In the genomic region with DNA sequence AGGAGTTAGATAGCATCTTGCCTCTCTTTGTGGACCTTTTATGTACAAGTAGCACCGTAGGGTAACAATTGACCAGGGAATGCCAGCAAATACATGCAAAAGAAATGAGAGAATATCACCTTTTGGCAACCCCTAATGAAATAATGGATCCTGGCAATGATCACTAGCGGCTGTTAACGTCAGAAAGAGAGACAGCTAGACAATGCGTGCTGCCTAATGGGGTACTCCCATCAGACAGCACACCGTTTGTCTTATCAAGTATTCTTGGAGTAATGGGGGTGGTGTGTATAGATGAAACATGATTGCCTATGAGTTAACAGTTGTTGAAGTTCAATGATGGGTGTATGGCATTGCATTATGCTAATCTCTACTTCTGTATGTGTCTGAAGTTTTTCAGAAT, we compare ENCODE assay signal across 9 cellular contexts. TPM values are rescaled to one million over a fixed set of nuclear protein-coding genes. Genes with fewer than 3 reads are reported as not detected.
DNase-seq lines count a peak whose midpoint lies in the region; ATAC-seq, FAIRE-seq and TF ChIP-seq lines count a peak whose summit lies in the region.
"Had no signal": no experiment of that assay in that cellular context is flagged by ENCODE, and none has a peak within 500 bp of the region (broad histone marks: within the 10 kb centered on the region; RNA-seq: fewer than 3 reads in every experiment).

No MANE protein-coding gene starts in this region.

- H3K4me2 ChIP-seq in astrocyte (ENCODE audit: low read length): peak overlapping the region; percentile 84

- peaks cover under 1 to 8% of the 10 kb centered on the region in 2 donors for H3K36me3 Mint-ChIP-seq in CD4-positive, alpha-beta memory T cell
- H3K36me3 Mint-ChIP-seq in astrocyte (ENCODE audit: low read depth, unreplicated experiment): no peaks in the 10 kb centered on the region
- peaks cover 5% of the 10 kb centered on the region for H3K36me3 Mint-ChIP-seq in nephron (ENCODE audit: low read depth)

- H3K4me1 ChIP-seq in CD4-positive, alpha-beta memory T cell (ENCODE audit: insufficient read depth, low read length): peaks cover 25% of the 10 kb centered on the region
- H3K4me1 ChIP-seq in HUES64 (ENCODE audit: insufficient read depth, low read length) (peaks cover 16% of the 10 kb centered on the region), astrocyte (ENCODE audit: insufficient read depth, low read length) (no peaks in the 10 kb centered on the region)

- H3K9ac ChIP-seq in HUES64 (ENCODE audit: low read depth, low read length) (no peak overlapping the region), astrocyte (ENCODE audit: low read length) (peak overlapping the region; percentile 89)

- ATAC-seq in HG03196 (IDR thresholded peaks at IDR 0.05; ENCODE audit: unreplicated experiment) (no peak), HG03469 (IDR thresholded peaks at IDR 0.05; ENCODE audit: unreplicated experiment) (no peak)

- H3K36me3 ChIP-seq in CD4-positive, alpha-beta memory T cell (ENCODE audit: insufficient read depth, low read length): peaks cover 2% of the 10 kb centered on the region
- H3K36me3 ChIP-seq in HUES64 (ENCODE audit: insufficient read depth, low read length) (no peaks in the 10 kb centered on the region), astrocyte (ENCODE audit: insufficient read depth, low read length) (no peaks in the 10 kb centered on the region)

- DNase-seq in CD4-positive, alpha-beta memory T cell: no peak
- DNase-seq in astrocyte (ENCODE audit: low read depth): no peak
- no peak for DNase-seq in HuH-7.5 (ENCODE audit: low spot score)
- DNase-seq in foreskin melanocyte: no peak

- CTCF ChIA-PET in CD4-positive, alpha-beta memory T cell (lab: Charles Lee; ENCODE audit: partially characterized antibody): no interaction called here

- H3K4me1 Mint-ChIP-seq in CD4-positive, alpha-beta memory T cell: peaks cover 18 to 29% (median 22%) of the 10 kb centered on the region in 4 donors
- H3K4me1 Mint-ChIP-seq in astrocyte (ENCODE audit: low read depth, unreplicated experiment) (peaks cover 4% of the 10 kb centered on the region), nephron (peaks cover 16% of the 10 kb centered on the region)

- no peaks in the 10 kb centered on the region for H3K9me3 ChIP-seq in CD4-positive, alpha-beta memory T cell (ENCODE audit: control insufficient read depth in 1 of 2, low read length in 2 of 2)
- H3K9me3 ChIP-seq in HUES64 (ENCODE audit: insufficient read depth, low read depth, low read length) (no peaks in the 10 kb centered on the region), astrocyte (ENCODE audit: insufficient read depth, low read depth, low read length) (no peaks in the 10 kb centered on the region)

- H3K4me3 ChIP-seq in CD4-positive, alpha-beta memory T cell (ENCODE audit: low read length in 2 of 2): no peak overlapping the region
- H3K4me3 ChIP-seq in HUES64 (ENCODE audit: low read length) (peak overlapping the region; percentile 91), astrocyte (ENCODE audit: insufficient read depth, low read depth, low read length) (peak overlapping the region; percentile 69)

- intact Hi-C loops in CD4-positive, alpha-beta memory T cell (cut with micrococcal nuclease): loop anchor here (5.0 kb wide), 1 partner anchor 83 kb away; no protein-coding TSS in a partner anchor

- no peaks in the 10 kb centered on the region for H4K20me1 ChIP-seq in astrocyte (ENCODE audit: insufficient read depth, low read length)

- no peak for TF ChIP-seq CTCF in astrocyte (IDR thresholded peaks at IDR 0.05; ENCODE audit: insufficient read depth, low read depth, low read length)
- TF ChIP-seq CTCF in nephron (IDR thresholded peaks at IDR 0.05; ENCODE audit: unreplicated experiment in 3 of 3): no peak

- no peak for FAIRE-seq in astrocyte (lab: Jason Lieb, UNC)
- FAIRE-seq: bronchial epithelial cell had no signal

- H3K27ac ChIP-seq in CD4-positive, alpha-beta memory T cell (ENCODE audit: low read depth, low read length): no peak overlapping the region
- no peak overlapping the region for H3K27ac ChIP-seq in HUES64 (ENCODE audit: low read depth, low read length)
- H3K27ac ChIP-seq in astrocyte (ENCODE audit: low read depth, low read length): no peak overlapping the region

- peak overlapping the region in 4 of 7 donors; percentile 88 to 97 (median 94) for H3K27ac Mint-ChIP-seq in CD4-positive, alpha-beta memory T cell
- H3K27ac Mint-ChIP-seq in astrocyte (ENCODE audit: unreplicated experiment) (no peak overlapping the region), nephron (peak overlapping the region; percentile 79 to 92 (median 92))

- WGBS in HUES64: 89% methylated on average over 5 of the region's 5 CpGs

- H3K27me3 ChIP-seq in CD4-positive, alpha-beta memory T cell (ENCODE audit: insufficient read depth, low read length): no peaks in the 10 kb centered on the region
- H3K27me3 ChIP-seq in HUES64 (ENCODE audit: insufficient read depth, low read length): no peaks in the 10 kb centered on the region
- no peaks in the 10 kb centered on the region for H3K27me3 ChIP-seq in astrocyte (ENCODE audit: insufficient read depth, low read length)

- H3K4me3 Mint-ChIP-seq in CD4-positive, alpha-beta memory T cell: peak overlapping the region in 7 of 8 donors; percentile 95 to 99 (median 97)
- peak overlapping the region; percentile 86 for H3K4me3 Mint-ChIP-seq in astrocyte (ENCODE audit: unreplicated experiment)
- H3K4me3 Mint-ChIP-seq in nephron: peak overlapping the region; percentile 79 to 93 (median 88)

- H3K27me3 Mint-ChIP-seq in CD4-positive, alpha-beta memory T cell: no peaks in the 10 kb centered on the region
- H3K27me3 Mint-ChIP-seq in astrocyte (ENCODE audit: low read depth, unreplicated experiment) (no peaks in the 10 kb centered on the region), nephron (ENCODE audit: low read depth) (no peaks in the 10 kb centered on the region)

- peaks cover 0 to 3% (median 0%) of the 10 kb centered on the region in 8 donors for H3K9me3 Mint-ChIP-seq in CD4-positive, alpha-beta memory T cell
- H3K9me3 Mint-ChIP-seq in astrocyte (ENCODE audit: unreplicated experiment) (peaks cover 2% of the 10 kb centered on the region), nephron (no peaks in the 10 kb centered on the region)

- no peak overlapping the region for H2AFZ ChIP-seq in astrocyte (ENCODE audit: low read depth, low read length)

- H3K79me2 ChIP-seq in astrocyte (ENCODE audit: insufficient read depth, low read length): peaks cover 20% of the 10 kb centered on the region

- POLR2A ChIA-PET in CD4-positive, alpha-beta memory T cell (lab: Charles Lee; ENCODE audit: partially characterized antibody): interaction anchor here (2.1 to 2.2 kb wide), 2 partner anchors 61 to 91 kb away, joined by 10 to 14 read pairs; a partner anchor contains a TSS

RNA-seq across cellular contexts. Expression of a gene that starts 1.6 kb away (rescaled TPM):
- total RNA-seq in CD4-positive, alpha-beta memory T cell: 10 to 100 TPM; 11.6 to 11.7 TPM
- polyA plus RNA-seq in CD4-positive, alpha-beta memory T cell: 10 to 100 TPM; 15.3 to 18.5 TPM
- polyA plus RNA-seq in HUES64 (2013, experiment 1 of 2): 5.8 TPM
- 8.0 TPM for polyA plus RNA-seq in HUES64 (2013, experiment 2 of 2)
- 7.6 and 8.2 TPM in 2 replicates for total RNA-seq in astrocyte

Comparison
In these comparisons a context has a peak if more than half of its experiments do, and no peak if none do; other contexts are left out.
1. H3K4me3 ChIP-seq: peak in HUES64 (single experiment) and astrocyte (single experiment); none in CD4-positive, alpha-beta memory T cell (0 of 2).
2. Peak in every context shown above with its lines, with median percentiles within 50 percentile points of each other: H3K4me3 Mint-ChIP-seq.